Comparison of ENCODE assay signal across 10 cellular contexts in the genomic region with DNA sequence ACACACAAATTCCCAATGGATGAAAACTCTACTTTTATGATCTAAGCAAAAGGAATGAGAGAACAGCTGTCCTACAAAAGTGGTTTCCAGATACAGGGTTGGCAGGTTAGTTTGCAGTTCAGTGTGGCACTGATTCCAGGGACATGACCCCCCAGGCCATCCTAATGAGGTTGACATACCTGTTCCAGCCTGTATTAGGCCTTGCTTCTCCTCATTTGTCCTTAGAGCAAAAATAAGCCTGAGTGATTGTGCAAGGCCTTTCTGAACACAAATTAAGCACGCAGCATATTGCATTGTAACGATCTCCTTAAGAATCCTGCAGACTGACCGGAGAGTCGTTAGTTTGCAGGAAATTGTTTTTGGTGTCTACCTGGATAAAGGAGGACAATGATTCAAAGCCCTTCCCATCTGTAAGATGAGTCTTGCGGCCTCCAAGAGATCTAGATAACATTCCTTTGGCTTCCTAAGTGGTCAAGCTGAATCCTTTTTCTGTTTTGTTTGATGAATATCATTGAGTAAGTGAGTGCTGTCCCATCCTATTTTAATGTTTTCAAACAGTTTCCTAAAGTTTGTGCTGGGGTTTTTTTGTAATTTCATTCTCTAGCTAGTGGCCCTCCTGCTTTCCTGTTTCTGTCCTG. TPM values are rescaled to one million over a fixed set of nuclear protein-coding genes. Genes with fewer than 3 reads are reported as not detected.
DNase-seq lines count a peak whose midpoint lies in the region; ATAC-seq and TF ChIP-seq lines count a peak whose summit lies in the region.
"Had no signal": no experiment of that assay in that cellular context is flagged by ENCODE, and none has a peak within 500 bp of the region (broad histone marks: within the 10 kb centered on the region; RNA-seq: fewer than 3 reads in every experiment).

No MANE protein-coding gene starts in this region.

- DNase-seq in breast epithelium (ENCODE audit: low spot score in 2 of 2) (peak in 1 of 2 donors; percentile 90), MCF 10A (ENCODE audit: unreplicated experiment) (no peak), mesothelial cell of epicardium (ENCODE audit: low spot score in 2 of 2, unreplicated experiment in 2 of 2) (no peak), tibial nerve (ENCODE audit: low spot score in 2 of 2) (no peak), G401 (ENCODE audit: low spot score) (no peak), NCI-H2029 treated with DMSO at 0.1 percent for 48 hours (lab: John Stamatoyannopoulos, UW) (no peak)
- DNase-seq: kidney glomerular epithelial cell, NCI-H1092 treated with DMSO at 0.1 percent for 48 hours had no signal

- H3K27me3 Mint-ChIP-seq in MCF 10A (ENCODE audit: insufficient read depth, unreplicated experiment), result no peaks in the 10 kb centered on the region
- H3K27me3 Mint-ChIP-seq in activated T-helper 17 cell treated with anti-CD3 and anti-CD28 coated beads, Interleukin-2, amount 50 U/mL, for 72 hours, result no peaks in the 10 kb centered on the region
- no peaks in the 10 kb centered on the region for H3K27me3 Mint-ChIP-seq in mesothelial cell of epicardium (ENCODE audit: low read depth)

- no peak overlapping the region for H3K4me3 ChIP-seq in breast epithelium
- H3K4me3 ChIP-seq in tibial nerve, result no peak overlapping the region

- TF ChIP-seq CTCF in breast epithelium (IDR thresholded peaks at IDR 0.05) (no peak), MCF 10A (IDR thresholded peaks at IDR 0.05; ENCODE audit: unreplicated experiment) (no peak), mesothelial cell of epicardium (IDR thresholded peaks at IDR 0.05; ENCODE audit: unreplicated experiment) (no peak), tibial nerve (IDR thresholded peaks at IDR 0.05) (no peak)

- in situ Hi-C loops in G401 (cut with HindIII; ENCODE audit: low sequenced_read_pairs), result no loop called here

- POLR2A ChIA-PET in MCF 10A (lab: Yijun Ruan, JAX), result interaction anchor here (1.1 to 1.6 kb wide), 2 partner anchors 18 to 264 kb away, joined by 4 to 5 read pairs; no protein-coding TSS in a partner anchor

- no TSS peak for BruUV-seq in MCF 10A (replicated peaks; lab: Mats Ljungman, UMichigan)

- H3K27ac ChIP-seq in breast epithelium (peak overlapping the region; percentile 93 to 98), tibial nerve (peak overlapping the region; percentile 73 to 96 (median 86))

- intact Hi-C loops in breast epithelium (cut with DNase I; ENCODE audit: low total_unique reads) (no loop called here), MCF 10A (cut with micrococcal nuclease) (loop anchor here (2.0 to 5.0 kb wide), 4 partner anchors 61 to 142 kb away; a partner anchor contains a TSS)

- TF ChIP-seq EP300 in tibial nerve (IDR thresholded peaks at IDR 0.05), result no peak

- TF ChIP-seq POLR2A in breast epithelium (IDR thresholded peaks at IDR 0.05) (no peak), tibial nerve (IDR thresholded peaks at IDR 0.05) (no peak)

- CTCF ChIA-PET in MCF 10A (lab: Yijun Ruan, JAX), result no interaction called here

- H3K4me1 Mint-ChIP-seq in MCF 10A (ENCODE audit: insufficient read depth, unreplicated experiment) (peaks cover 36% of the 10 kb centered on the region), mesothelial cell of epicardium (peaks cover 56% of the 10 kb centered on the region)
- peaks cover 37% of the 10 kb centered on the region for H3K4me1 Mint-ChIP-seq in activated T-helper 17 cell treated with anti-CD3 and anti-CD28 coated beads, Interleukin-2, amount 50 U/mL, for 72 hours

- H3K9me3 ChIP-seq in breast epithelium (no peaks in the 10 kb centered on the region), tibial nerve (no peaks in the 10 kb centered on the region)

- H3K36me3 Mint-ChIP-seq in MCF 10A (ENCODE audit: insufficient read depth, unreplicated experiment) (no peaks in the 10 kb centered on the region), mesothelial cell of epicardium (no peaks in the 10 kb centered on the region)
- peaks cover 18% of the 10 kb centered on the region for H3K36me3 Mint-ChIP-seq in activated T-helper 17 cell treated with anti-CD3 and anti-CD28 coated beads, Interleukin-2, amount 50 U/mL, for 72 hours (ENCODE audit: low read depth)

- 85 to 88% methylated on average over 5 of the region's 5 CpGs for WGBS in tibial nerve, 2 donors

- H3K4me3 Mint-ChIP-seq in MCF 10A (ENCODE audit: unreplicated experiment) (no peak overlapping the region), mesothelial cell of epicardium (no peak overlapping the region)
- H3K4me3 Mint-ChIP-seq in activated T-helper 17 cell treated with anti-CD3 and anti-CD28 coated beads, Interleukin-2, amount 50 U/mL, for 72 hours, result peak overlapping the region; percentile 93

- H3K9me3 Mint-ChIP-seq in MCF 10A (ENCODE audit: unreplicated experiment) (no peaks in the 10 kb centered on the region), mesothelial cell of epicardium (no peaks in the 10 kb centered on the region)
- H3K9me3 Mint-ChIP-seq in activated T-helper 17 cell treated with anti-CD3 and anti-CD28 coated beads, Interleukin-2, amount 50 U/mL, for 72 hours, result no peaks in the 10 kb centered on the region

- H3K27me3 ChIP-seq in breast epithelium (no peaks in the 10 kb centered on the region), tibial nerve (no peaks in the 10 kb centered on the region)

- H3K27ac Mint-ChIP-seq in MCF 10A (ENCODE audit: low read depth, unreplicated experiment) (no peak overlapping the region), mesothelial cell of epicardium (peak overlapping the region; percentile 97)
- H3K27ac Mint-ChIP-seq in activated T-helper 17 cell treated with anti-CD3 and anti-CD28 coated beads, Interleukin-2, amount 50 U/mL, for 72 hours, result peak overlapping the region; percentile 27

- no peak for ATAC-seq in activated T-helper 17 cell treated with anti-CD3 and anti-CD28 coated beads, Interleukin-2, amount 50 U/mL, for 72 hours (replicated peaks)
- ATAC-seq in GM18870 (IDR thresholded peaks at IDR 0.05; ENCODE audit: unreplicated experiment), result no peak

- H3K36me3 ChIP-seq in breast epithelium, result no peaks in the 10 kb centered on the region
- no peaks in the 10 kb centered on the region for H3K36me3 ChIP-seq in tibial nerve

- H3K4me1 ChIP-seq in breast epithelium (no peaks in the 10 kb centered on the region), tibial nerve (peaks cover 0 to 50% (median 20%) of the 10 kb centered on the region in 4 donors)

RNA-seq across cellular contexts. Expression of a gene that starts 1.6 kb away (rescaled TPM):
- total RNA-seq in breast epithelium (100 to 1,000 TPM in 1 of 3 donors, 10 to 100 TPM in 2; 41.4 to 108 (median 79.2) TPM), MCF 10A (2022) (2.2 and 4.4 TPM in 2 replicates), mesothelial cell of epicardium (25.5 to 28.6 TPM (median 27.4 TPM) in 3 replicates), tibial nerve (100 to 1,000 TPM; 107 to 205 (median 130) TPM)
- total RNA-seq in activated T-helper 17 cell treated with anti-CD3 and anti-CD28 coated beads, Interleukin-2, amount 50 U/mL, for 72 hours, result 10 to 100 TPM; 36.9 to 39.4 TPM
- 83.1 and 96.4 TPM in 2 replicates for total RNA-seq in G401 (2014; rRNA removed; shearing (Covaris generic))
